ENCODE assay signal across 18 cellular contexts in genomic region chr2:101778102-101778501, GRCh38.
DNase-seq lines count a peak whose midpoint lies in the region; ATAC-seq, FAIRE-seq and TF ChIP-seq lines count a peak whose summit lies in the region.
"Had no signal": no experiment of that assay in that cellular context is flagged by ENCODE, and none has a peak within 500 bp of the region (broad histone marks: within the 10 kb centered on the region; RNA-seq: fewer than 3 reads in every experiment).

No MANE protein-coding gene starts in this region.

- no peak overlapping the region for H3K4me2 ChIP-seq in HepG2 (ENCODE audit: low read depth, low read length)
- H3K4me2 ChIP-seq in neural progenitor cell: no peak overlapping the region
- H3K4me2 ChIP-seq: SK-N-SH had no signal

- H3K4me3 Mint-ChIP-seq in naive thymus-derived CD4-positive, alpha-beta T cell: peak overlapping the region in 4 of 10 donors; percentile 7 to 68 (median 40)
- H3K4me3 Mint-ChIP-seq in neural progenitor cell: no peak overlapping the region

- CTCF ChIA-PET in HepG2 (lab: Yijun Ruan, JAX; ENCODE audit: low intra/inter-chr PET ratio, low total read pairs): no interaction called here
- CTCF ChIA-PET in naive thymus-derived CD4-positive, alpha-beta T cell (lab: Charles Lee): no interaction called here

- H4K20me1 ChIP-seq in HepG2 (ENCODE audit: insufficient read depth, low read length) (peaks cover 87% of the 10 kb centered on the region), neural progenitor cell (ENCODE audit: low read depth) (peaks cover 97% of the 10 kb centered on the region)

- no peak for TF ChIP-seq EP300 in HepG2 (IDR thresholded peaks at IDR 0.05; ENCODE audit: low read depth in 2 of 2, low read length in 2 of 2)
- no peak for TF ChIP-seq EP300 in HepG2 (CRISPR knock-in tag; IDR thresholded peaks at IDR 0.05; ENCODE audit: borderline replicate concordance)

- H3K9me3 ChIP-seq in HepG2 (ENCODE audit: low read length): no peaks in the 10 kb centered on the region
- no peaks in the 10 kb centered on the region for H3K9me3 ChIP-seq in right lobe of liver
- H3K9me3 ChIP-seq in naive thymus-derived CD4-positive, alpha-beta T cell (ENCODE audit: control insufficient read depth in 2 of 3, low read length in 3 of 3): no peaks in the 10 kb centered on the region
- H3K9me3 ChIP-seq in neural progenitor cell (ENCODE audit: low read depth): no peaks in the 10 kb centered on the region
- H3K9me3 ChIP-seq: SK-N-SH had no signal

- H3K27ac Mint-ChIP-seq in naive thymus-derived CD4-positive, alpha-beta T cell: peak overlapping the region in 3 of 9 donors; percentile 16 to 87 (median 39)
- H3K27ac Mint-ChIP-seq in neural progenitor cell: no peak overlapping the region

- in situ Hi-C loops in HepG2 (cut with HindIII; ENCODE audit: extremely low pct_ligation_motif_present, low pct_unique_long_range_greater_than_20kb): no loop called here

- H3F3A ChIP-seq in neural progenitor cell (ENCODE audit: low read depth): no peaks in the 10 kb centered on the region

- WGBS in HepG2 (ENCODE audit: low lambda C conversion rate): 93% methylated on average over 6 of the region's 6 CpGs
- 93% methylated on average over 4 of the region's 6 CpGs for WGBS in right lobe of liver (ENCODE audit: insufficient coverage, low coverage, low lambda C conversion rate, missing lambda C conversion rate)

- peaks cover 68 to 100% (median 96%) of the 10 kb centered on the region in 7 donors for H3K4me1 Mint-ChIP-seq in naive thymus-derived CD4-positive, alpha-beta T cell
- H3K4me1 Mint-ChIP-seq in neural progenitor cell: peaks cover 45% of the 10 kb centered on the region

- H3K4me1 ChIP-seq in HepG2 (ENCODE audit: insufficient read depth, low read length) (peaks cover 98% of the 10 kb centered on the region), right lobe of liver (peaks cover 0 to 40% (median 9%) of the 10 kb centered on the region in 4 donors), neural progenitor cell (peaks cover 64% of the 10 kb centered on the region)
- peaks cover 18 to 88% of the 10 kb centered on the region in 2 donors for H3K4me1 ChIP-seq in naive thymus-derived CD4-positive, alpha-beta T cell (ENCODE audit: control insufficient read depth in 2 of 2, insufficient read depth in 2 of 2, low read length in 2 of 2)

- H3K36me3 ChIP-seq in HepG2 (replicated peaks in 1 of 2; ENCODE audit: control insufficient read depth in 1 of 2, insufficient read depth in 2 of 2, low read length in 2 of 2) (peaks cover 2 to 12% of the 10 kb centered on the region in 2 experiments; a peak in 3 of 5 replicates), right lobe of liver (no peaks in the 10 kb centered on the region), neural progenitor cell (no peaks in the 10 kb centered on the region)
- H3K36me3 ChIP-seq in naive thymus-derived CD4-positive, alpha-beta T cell (ENCODE audit: control insufficient read depth in 2 of 3, insufficient read depth in 3 of 3, low read length in 3 of 3): no peaks in the 10 kb centered on the region

- H3K27me3 Mint-ChIP-seq in naive thymus-derived CD4-positive, alpha-beta T cell: no peaks in the 10 kb centered on the region
- H3K27me3 Mint-ChIP-seq in neural progenitor cell (ENCODE audit: insufficient read depth, low read depth): peaks cover 2% of the 10 kb centered on the region

- FAIRE-seq in HepG2 (lab: Jason Lieb, UNC): no peak
- FAIRE-seq: A204.1 had no signal

- TF ChIP-seq CTCF in HepG2 (CRISPR knock-in tag; IDR thresholded peaks at IDR 0.05) (no peak), right lobe of liver (IDR thresholded peaks at IDR 0.05) (no peak), dorsolateral prefrontal cortex (IDR thresholded peaks at IDR 0.05 in 54 of 56, conservative IDR thresholded peaks at IDR 0.05 in 2 of 56; ENCODE audit: low read depth in 1 of 56, partially characterized antibody in 56 of 56) (no peak), neural progenitor cell (IDR thresholded peaks at IDR 0.05) (no peak)

- no peaks in the 10 kb centered on the region for H3K27me3 ChIP-seq in HepG2 (ENCODE audit: control insufficient read depth in 1 of 2, insufficient read depth in 2 of 2, low read length in 2 of 2)
- no peaks in the 10 kb centered on the region for H3K27me3 ChIP-seq in right lobe of liver
- H3K27me3 ChIP-seq in dorsolateral prefrontal cortex: no peaks in the 10 kb centered on the region
- H3K27me3 ChIP-seq in naive thymus-derived CD4-positive, alpha-beta T cell (ENCODE audit: control insufficient read depth in 2 of 2, insufficient read depth in 2 of 2, low read length in 2 of 2): no peaks in the 10 kb centered on the region
- no peaks in the 10 kb centered on the region for H3K27me3 ChIP-seq in neural progenitor cell

- no peak overlapping the region for H3K4me3 ChIP-seq in HepG2 (replicated peaks in 1 of 3; ENCODE audit: insufficient read depth in 1 of 3, low read depth in 2 of 3, low read length in 3 of 3)
- no peak overlapping the region for H3K4me3 ChIP-seq in right lobe of liver
- H3K4me3 ChIP-seq in dorsolateral prefrontal cortex: peak overlapping the region in 5 of 59 donors; percentile 3 to 21 (median 8)
- H3K4me3 ChIP-seq in naive thymus-derived CD4-positive, alpha-beta T cell (ENCODE audit: low read length): no peak overlapping the region
- H3K4me3 ChIP-seq in neural progenitor cell: no peak overlapping the region

- H2AFZ ChIP-seq in HepG2 (ENCODE audit: low read length) (no peak overlapping the region), neural progenitor cell (replicated peaks) (no peak overlapping the region)

- no peak; the same call in 2 of the 3 replicates for ATAC-seq in HepG2
- no peak for ATAC-seq in right lobe of liver
- peak; percentile 24 for ATAC-seq in naive thymus-derived CD4-positive, alpha-beta T cell
- no peak for ATAC-seq in GM21723 (IDR thresholded peaks at IDR 0.05; ENCODE audit: unreplicated experiment)
- ATAC-seq: Panc1, Right ventricle myocardium inferior had no signal

- H3K79me2 ChIP-seq in HepG2 (ENCODE audit: insufficient read depth, low read length): peaks cover 100% of the 10 kb centered on the region
- peaks cover 100% of the 10 kb centered on the region for H3K79me2 ChIP-seq in neural progenitor cell (ENCODE audit: low read depth)

- intact Hi-C loops in HepG2 (cut with micrococcal nuclease; ENCODE audit: unreplicated experiment): no loop called here
- intact Hi-C loops in right lobe of liver (cut with DNase I): no loop called here
- intact Hi-C loops in dorsolateral prefrontal cortex (cut with DNase I): loop anchor here in 1 of 2 donors (5.0 kb wide), 1 partner anchor 49 kb away; no protein-coding TSS in a partner anchor
- intact Hi-C loops in naive thymus-derived CD4-positive, alpha-beta T cell (cut with micrococcal nuclease): loop anchor here in 1 of 2 donors (5.0 kb wide), 1 partner anchor 36 kb away; no protein-coding TSS in a partner anchor

- H3K9me3 Mint-ChIP-seq in naive thymus-derived CD4-positive, alpha-beta T cell: peaks cover 0 to 1% (median 0%) of the 10 kb centered on the region in 11 donors
- H3K9me3 Mint-ChIP-seq in neural progenitor cell: peaks cover 10% of the 10 kb centered on the region

- no peak overlapping the region for H3K9ac ChIP-seq in HepG2 (ENCODE audit: insufficient read depth, low read depth, low read length)
- H3K9ac ChIP-seq in neural progenitor cell: no peak overlapping the region
- H3K9ac ChIP-seq: SK-N-SH had no signal

- TF ChIP-seq RAD21 in HepG2 (CRISPR knock-in tag; IDR thresholded peaks at IDR 0.05): no peak

- DNase-seq in HepG2 (ENCODE audit: low spot score) (no peak), right lobe of liver (no peak), dorsolateral prefrontal cortex (no peak), NAMALWA (ENCODE audit: low spot score) (no peak), neural progenitor cell (ENCODE audit: low spot score) (no peak), iPS-NIHi7 (ENCODE audit: extremely low spot score) (no peak)
- no peak for DNase-seq in naive thymus-derived CD4-positive, alpha-beta T cell
- DNase-seq: DMS53, KG1, NCI-H1092, NCI-H2107, NCI-H345, SK-N-SH had no signal

- no TSS peak for BruUV-seq in HepG2 (replicated peaks; lab: Mats Ljungman, UMichigan)

- POLR2A ChIA-PET in HepG2 (lab: Yijun Ruan, JAX): interaction anchor here (1.6 kb wide), 1 partner anchor 11 kb away, joined by 4 read pairs; no protein-coding TSS in a partner anchor
- POLR2A ChIA-PET in naive thymus-derived CD4-positive, alpha-beta T cell (lab: Charles Lee): interaction anchor here (1.7 kb wide), 1 partner anchor 11 kb away, joined by 4 read pairs; no protein-coding TSS in a partner anchor

- H3K27ac ChIP-seq in HepG2 (ENCODE audit: extremely low read length, insufficient read depth, low read length): no peak overlapping the region
- H3K27ac ChIP-seq in right lobe of liver: no peak overlapping the region
- H3K27ac ChIP-seq in dorsolateral prefrontal cortex: peak overlapping the region in 57 of 59 donors; percentile 5 to 93 (median 76)
- no peak overlapping the region for H3K27ac ChIP-seq in naive thymus-derived CD4-positive, alpha-beta T cell (ENCODE audit: low read depth, low read length)
- no peak overlapping the region for H3K27ac ChIP-seq in neural progenitor cell
- H3K27ac ChIP-seq: HL-60 had no signal

- no peak for TF ChIP-seq POLR2A in HepG2 (IDR thresholded peaks at IDR 0.05; ENCODE audit: insufficient read depth in 1 of 2, low read depth in 2 of 2, low read length in 2 of 2)
- TF ChIP-seq POLR2A in right lobe of liver (IDR thresholded peaks at IDR 0.05): no peak

- peaks cover 0 to 11% (median 0%) of the 10 kb centered on the region in 5 donors for H3K36me3 Mint-ChIP-seq in naive thymus-derived CD4-positive, alpha-beta T cell
- H3K36me3 Mint-ChIP-seq in neural progenitor cell: peaks cover 13% of the 10 kb centered on the region

TF ChIP-seq in HepG2, 621 proteins besides CTCF, POLR2A, EP300 and RAD21 (continues in another document):
- TF ChIP-seq AGO2 (optimal IDR thresholded peaks at IDR 0.05; ENCODE audit: low read depth, low read length) (peak; percentile 21), RBAK (CRISPR knock-in tag; IDR thresholded peaks at IDR 0.05) (no peak), ZNF768 (CRISPR knock-in tag; IDR thresholded peaks at IDR 0.05) (peak; percentile 94)

Comparison
In these comparisons a context has a peak if more than half of its experiments do, and no peak if none do; other contexts are left out.
1. H3K27ac ChIP-seq: peak in dorsolateral prefrontal cortex (57 of 59); none in HepG2 (single experiment), right lobe of liver (0 of 3), naive thymus-derived CD4-positive, alpha-beta T cell (single experiment) and neural progenitor cell (single experiment).